In the genomic region with DNA sequence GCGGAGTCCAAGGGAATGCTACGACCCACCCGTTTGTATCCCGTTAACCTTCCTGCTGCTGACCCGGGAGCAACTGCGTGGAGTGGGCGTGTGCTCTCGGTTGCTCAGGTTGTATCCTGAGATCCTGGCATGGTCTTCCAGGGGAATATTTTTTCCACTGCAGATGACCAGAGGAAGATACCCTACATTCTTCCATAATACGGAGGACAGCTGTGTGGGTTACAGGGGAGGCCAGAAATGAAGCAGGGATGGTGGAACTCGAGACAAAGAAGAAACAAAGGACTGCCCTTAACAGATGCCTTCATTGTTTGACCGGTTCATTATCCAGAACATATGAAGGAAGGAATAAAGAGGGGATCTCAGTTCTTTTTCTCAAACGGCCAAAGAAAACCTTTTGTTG, we compare ENCODE assay signal across 26 cellular contexts.
"Had no signal": no experiment of that assay in that cellular context is flagged by ENCODE, and none has a peak within 500 bp of the region (broad histone marks: within the 10 kb centered on the region; RNA-seq: fewer than 3 reads in every experiment).

No MANE protein-coding gene starts in this region.

- H3K9me3 ChIP-seq: adrenal gland, body of pancreas had no signal

- ATAC-seq: activated CD4-positive, alpha-beta T cell treated with anti-CD3 and anti-CD28 coated beads for 36 hours; activated naive CD8-positive, alpha-beta T cell treated with anti-CD3 and anti-CD28 coated beads, Interleukin-2, amount 50 U/mL, for 24 hours; activated T-cell treated with anti-CD3 and anti-CD28 coated beads, Interleukin-2, amount 50 U/mL, for 72 hours; body of pancreas; esophagus mucosa had no signal

- H3K36me3 ChIP-seq: adrenal gland had no signal

- H3K4me1 ChIP-seq: adrenal gland, body of pancreas had no signal

- H3K27me3 ChIP-seq: adrenal gland, body of pancreas had no signal

- DNase-seq: activated CD4-positive, alpha-beta memory T cell treated with anti-CD3 and anti-CD28 coated beads, Interleukin-2, amount 10 ng/mL, durations not matched to agents 7 days and 5 days; activated CD4-positive, alpha-beta T cell treated with anti-CD3 and anti-CD28 coated beads for 36 hours; activated CD4-positive, alpha-beta T cell treated with anti-CD3 and anti-CD28 coated beads, Interleukin-2, amount 10 ng/mL, durations not matched to agents 24 days and 14 days; activated CD4-positive, alpha-beta T cell treated with anti-CD3 and anti-CD28 coated beads, Interleukin-2, amount 50 U/mL, for 4 hours; activated CD4-positive, CD25-positive, alpha-beta regulatory T cell; activated CD4-positive, CD25-positive, alpha-beta regulatory T cell treated with anti-CD3 and anti-CD28 coated beads, Interleukin-2, amount 50 U/mL, for 72 hours; activated CD8-positive, alpha-beta memory T cell treated with anti-CD3 and anti-CD28 coated beads, Interleukin-2, amount 50 U/mL, for 48 hours; activated gamma-delta T cell; activated naive CD4-positive, alpha-beta T cell; activated naive CD4-positive, alpha-beta T cell treated with anti-CD3 and anti-CD28 coated beads, Interleukin-2, amount 50 U/mL, for 16 hours; activated naive CD8-positive, alpha-beta T cell treated with anti-CD3 and anti-CD28 coated beads for 36 hours; activated naive CD8-positive, alpha-beta T cell treated with anti-CD3 and anti-CD28 coated beads, Interleukin-2, amount 50 U/mL, for 24 hours; activated T-cell treated with anti-CD3 and anti-CD28 coated beads for 4 hours; activated T-cell treated with anti-CD3 and anti-CD28 coated beads, Interleukin-2, amount 50 U/mL, for 24 hours; activated T-cell treated with anti-CD3 and anti-CD28 coated beads, Interleukin-2, amount 50 U/mL, for 72 hours; adrenal gland; amygdala; aorta; body of pancreas; caudate nucleus; cortex of kidney; effector CD8-positive, alpha-beta T cell; foreskin fibroblast; glutamatergic neuron; T-helper 2 cell had no signal

- H3K27ac ChIP-seq: adrenal gland, body of pancreas had no signal

- H3K4me3 ChIP-seq: adrenal gland, body of pancreas had no signal

- H3K4me3 Mint-ChIP-seq: activated CD4-positive, alpha-beta memory T cell treated with anti-CD3 and anti-CD28 coated beads, Interleukin-2, amount 10 ng/mL, durations not matched to agents 7 days and 5 days; activated CD4-positive, alpha-beta T cell treated with anti-CD3 and anti-CD28 coated beads for 36 hours; activated CD4-positive, alpha-beta T cell treated with anti-CD3 and anti-CD28 coated beads, Interleukin-2, amount 10 ng/mL, durations not matched to agents 24 days and 14 days; activated naive CD8-positive, alpha-beta T cell treated with anti-CD3 and anti-CD28 coated beads for 36 hours; activated naive CD8-positive, alpha-beta T cell treated with anti-CD3 and anti-CD28 coated beads, Interleukin-2, amount 50 U/mL, for 24 hours; activated T-cell treated with anti-CD3 and anti-CD28 coated beads, Interleukin-2, amount 50 U/mL, for 24 hours; activated T-cell treated with anti-CD3 and anti-CD28 coated beads, Interleukin-2, amount 50 U/mL, for 72 hours had no signal

- H3K27ac Mint-ChIP-seq: activated CD4-positive, alpha-beta memory T cell treated with anti-CD3 and anti-CD28 coated beads, Interleukin-2, amount 10 ng/mL, durations not matched to agents 7 days and 5 days; activated CD4-positive, alpha-beta T cell treated with anti-CD3 and anti-CD28 coated beads for 36 hours; activated CD4-positive, alpha-beta T cell treated with anti-CD3 and anti-CD28 coated beads, Interleukin-2, amount 10 ng/mL, durations not matched to agents 24 days and 14 days; activated naive CD8-positive, alpha-beta T cell treated with anti-CD3 and anti-CD28 coated beads for 36 hours; activated naive CD8-positive, alpha-beta T cell treated with anti-CD3 and anti-CD28 coated beads, Interleukin-2, amount 50 U/mL, for 24 hours; activated T-cell treated with anti-CD3 and anti-CD28 coated beads, Interleukin-2, amount 50 U/mL, for 24 hours; activated T-cell treated with anti-CD3 and anti-CD28 coated beads, Interleukin-2, amount 50 U/mL, for 72 hours had no signal

- H3K27me3 Mint-ChIP-seq: activated CD4-positive, alpha-beta memory T cell treated with anti-CD3 and anti-CD28 coated beads, Interleukin-2, amount 10 ng/mL, durations not matched to agents 7 days and 5 days; activated CD4-positive, alpha-beta T cell treated with anti-CD3 and anti-CD28 coated beads for 36 hours; activated CD4-positive, alpha-beta T cell treated with anti-CD3 and anti-CD28 coated beads, Interleukin-2, amount 10 ng/mL, durations not matched to agents 24 days and 14 days; activated naive CD8-positive, alpha-beta T cell treated with anti-CD3 and anti-CD28 coated beads for 36 hours; activated naive CD8-positive, alpha-beta T cell treated with anti-CD3 and anti-CD28 coated beads, Interleukin-2, amount 50 U/mL, for 24 hours; activated T-cell treated with anti-CD3 and anti-CD28 coated beads, Interleukin-2, amount 50 U/mL, for 24 hours had no signal
